ENCODE assay signal across 8 cellular contexts in the genomic region with DNA sequence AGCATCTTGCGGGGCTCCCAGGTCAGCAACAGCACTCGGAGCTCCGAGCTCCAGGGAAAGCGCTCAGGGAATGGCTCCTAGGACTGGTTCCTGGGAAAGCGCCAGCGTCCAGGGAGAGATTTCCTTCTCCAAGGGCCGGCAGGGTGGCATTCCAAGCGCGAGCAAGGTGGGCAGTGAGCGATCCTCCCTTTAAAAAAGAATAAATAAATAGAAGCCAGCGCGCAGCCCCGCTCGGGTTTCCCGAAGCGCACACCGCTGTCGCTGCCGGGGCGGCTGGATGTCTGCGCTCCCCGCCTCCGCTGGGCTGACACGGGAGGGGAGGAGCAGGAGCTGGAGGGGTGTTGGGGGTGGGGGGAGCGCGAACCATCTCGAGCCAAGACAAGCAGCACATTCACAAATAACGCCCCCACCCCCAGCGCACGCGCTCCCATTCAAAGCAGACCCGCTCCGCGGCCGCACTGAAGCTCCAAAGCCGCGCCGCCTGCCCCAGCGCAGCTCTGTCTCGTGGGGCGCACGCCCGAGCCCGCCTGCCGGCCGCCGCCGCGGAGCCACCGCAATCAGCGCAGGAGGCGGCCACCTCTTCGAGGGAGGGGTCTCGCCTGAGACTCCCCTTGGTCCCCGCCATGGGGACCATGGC.
DNase-seq lines count a peak whose midpoint lies in the region; ATAC-seq and TF ChIP-seq lines count a peak whose summit lies in the region.

No MANE protein-coding gene starts in this region.

- intact Hi-C loops in sciatic nerve (cut with DNase I): no loop called here

- H3K9me3 ChIP-seq in WERI-Rb-1 (ENCODE audit: severe bottlenecking) (no peaks in the 10 kb centered on the region), iPS-18c (ENCODE audit: control insufficient read depth, insufficient read depth, low read length) (no peaks in the 10 kb centered on the region)

- DNase-seq in GM20000 (ENCODE audit: low spot score): peak; percentile 10
- DNase-seq in WERI-Rb-1: peak; percentile 31
- no peak for DNase-seq in sciatic nerve (ENCODE audit: low spot score)
- DNase-seq in C1 segment of cervical spinal cord (lab: John Stamatoyannopoulos, UW): no peak

- no peaks in the 10 kb centered on the region for H3K36me3 ChIP-seq in WERI-Rb-1

- peak overlapping the region; percentile 63 for H3K4me3 ChIP-seq in WERI-Rb-1 (ENCODE audit: low read depth, low read length)
- H3K4me3 ChIP-seq in iPS-18c (ENCODE audit: insufficient read depth, low read depth, low read length): peak overlapping the region; percentile 62

- H3K27ac ChIP-seq in WERI-Rb-1: no peak overlapping the region

- no peak for TF ChIP-seq CTCF in GM20000 (IDR thresholded peaks at IDR 0.05; ENCODE audit: extremely low read depth, missing control alignments)
- no peak for TF ChIP-seq CTCF in WERI-Rb-1 (IDR thresholded peaks at IDR 0.05; ENCODE audit: low read depth, low read length)

- H3K27me3 ChIP-seq in WERI-Rb-1 (ENCODE audit: insufficient read depth, low read depth, severe bottlenecking): peaks cover 10% of the 10 kb centered on the region

- peak; percentile 61 for ATAC-seq in sciatic nerve
- ATAC-seq in GM18519 (IDR thresholded peaks at IDR 0.05; ENCODE audit: low FRiP score, unreplicated experiment): no peak
- no peak for ATAC-seq in HG02571 (IDR thresholded peaks at IDR 0.05; ENCODE audit: unreplicated experiment)
- no peak for ATAC-seq in HG02870 (IDR thresholded peaks at IDR 0.05; ENCODE audit: unreplicated experiment)

Comparison
In these comparisons a context has a peak if more than half of its experiments do, and no peak if none do; other contexts are left out.
1. DNase-seq: peak in GM20000 (single experiment) and WERI-Rb-1 (single experiment); none in sciatic nerve (single experiment) and C1 segment of cervical spinal cord (0 of 14).